Comparison of ENCODE assay signal across 9 cellular contexts in genomic region chr10:48976208-48976607, GRCh38. TPM values are rescaled to one million over a fixed set of nuclear protein-coding genes. Genes with fewer than 3 reads are reported as not detected.
A peak's percentile ranks its signal among the peaks of the same experiment; 100 is the strongest.
DNase-seq lines count a peak whose midpoint lies in the region; ATAC-seq, FAIRE-seq and TF ChIP-seq lines count a peak whose summit lies in the region.
"Had no signal": no experiment of that assay in that cellular context is flagged by ENCODE, and none has a peak within 500 bp of the region (broad histone marks: within the 10 kb centered on the region; RNA-seq: fewer than 3 reads in every experiment).

No MANE protein-coding gene starts in this region.

- DNase-seq in Caki2 (ENCODE audit: low read depth): peak; percentile 32
- DNase-seq in KBM-7: peak; percentile 4
- DNase-seq in cerebellar cortex (ENCODE audit: low spot score): peak; percentile 33
- no peak for DNase-seq in memory B cell (ENCODE audit: low spot score in 2 of 2)
- no peak for DNase-seq in GM12892 (ENCODE audit: insufficient read length)
- DNase-seq in epidermal melanocyte (ENCODE audit: insufficient read length, low spot score): no peak
- no peak for DNase-seq in stimulated activated CD4-positive, alpha-beta T cell treated with anti-CD3 and anti-CD28 coated beads, Interleukin-2, amount 100 ng/mL, for 48 hours
- DNase-seq in HAP-1 (ENCODE audit: low spot score in 2 of 2): no peak

- peaks cover 6% of the 10 kb centered on the region for H3K4me1 Mint-ChIP-seq in memory B cell

- no peak overlapping the region for H3K4me3 Mint-ChIP-seq in memory B cell

- in situ Hi-C loops in Caki2 (cut with HindIII; ENCODE audit: low pct_unique_long_range_greater_than_20kb, low sequenced_read_pairs): no loop called here
- in situ Hi-C loops in KBM-7 (cut with MboI; ENCODE audit: low pct_unique_long_range_greater_than_20kb, low sequenced_read_pairs): no loop called here
- in situ Hi-C loops in HAP-1 (cut with MboI; ENCODE audit: low sequenced_read_pairs): no loop called here

- no peak for TF ChIP-seq POLR2A in GM12892 (IDR thresholded peaks at IDR 0.05; ENCODE audit: low read depth, low read length)

- no peaks in the 10 kb centered on the region for H3K4me1 ChIP-seq in HAP-1

- H3K36me3 Mint-ChIP-seq in memory B cell: peaks cover 55% of the 10 kb centered on the region

- no peak for ATAC-seq in memory B cell (ENCODE audit: low read depth)

- no peaks in the 10 kb centered on the region for H3K9me3 ChIP-seq in HAP-1

- H3K27ac Mint-ChIP-seq in memory B cell: peak overlapping the region; percentile 26

- H3K4me3 ChIP-seq in HAP-1: no peak overlapping the region

- H3K36me3 ChIP-seq in HAP-1 (replicated peaks): no peaks in the 10 kb centered on the region

- no peak for FAIRE-seq in GM12892 (lab: Jason Lieb, UNC)

- no peaks in the 10 kb centered on the region for H3K27me3 ChIP-seq in HAP-1 (ENCODE audit: low read depth)

- no peaks in the 10 kb centered on the region for H3K9me3 Mint-ChIP-seq in memory B cell

- no peaks in the 10 kb centered on the region for H3K27me3 Mint-ChIP-seq in memory B cell

RNA-seq across cellular contexts. Expression of gene LRRC18, which starts 36.6 kb away (rescaled TPM):
- not detected in 2 replicates for total RNA-seq in Caki2 (2014; rRNA removed; shearing (Covaris generic); ENCODE audit: low replicate concordance)
- 1.1 TPM for polyA plus RNA-seq in GM12892 (2012; ENCODE audit: missing spikeins)
- total RNA-seq: T-helper 2 cell treated with Interferon-gamma antibody and Interleukin-4, amounts not matched to agents 100 ng/mL and 5 ng/mL, for 36 hours had no signal

Comparison
In these comparisons a context has a peak if more than half of its experiments do, and no peak if none do; other contexts are left out.
1. DNase-seq: peak in Caki2 (single experiment), KBM-7 (single experiment) and cerebellar cortex (single experiment); none in memory B cell (0 of 2), GM12892 (single experiment), epidermal melanocyte (single experiment), stimulated activated CD4-positive, alpha-beta T cell treated with anti-CD3 and anti-CD28 coated beads, Interleukin-2, amount 100 ng/mL, for 48 hours (0 of 2) and HAP-1 (0 of 2).